Comparison of ENCODE assay signal across 1 cellular context in genomic region chr14:103127861-103128598, GRCh38.
TF ChIP-seq lines count a peak whose summit lies in the region.

No MANE protein-coding gene starts in this region.

TF ChIP-seq in GM23338, 12 proteins besides CTCF, POLR2A, EP300 and RAD21 (continued from another document):
- TF ChIP-seq ZNF462 (CRISPR knock-in tag; IDR thresholded peaks at IDR 0.05) (no peak), POLR2AphosphoS5 (IDR thresholded peaks at IDR 0.05; ENCODE audit: low read depth) (no peak), EZH2phosphoT487 (IDR thresholded peaks at IDR 0.05; ENCODE audit: unreplicated experiment) (no peak), ZNF331 (CRISPR knock-in tag; IDR thresholded peaks at IDR 0.05; ENCODE audit: low read depth) (no peak), NANOG (IDR thresholded peaks at IDR 0.05; ENCODE audit: borderline replicate concordance) (no peak)
